In genomic region chr14:102116361-102117180, GRCh38 we compare ENCODE assay signal across 1 cellular context.
TF ChIP-seq lines count a peak whose summit lies in the region.

No MANE protein-coding gene starts in this region.

TF ChIP-seq in HepG2, 621 proteins besides CTCF, POLR2A, EP300 and RAD21:
- TF ChIP-seq, protein P1, sequence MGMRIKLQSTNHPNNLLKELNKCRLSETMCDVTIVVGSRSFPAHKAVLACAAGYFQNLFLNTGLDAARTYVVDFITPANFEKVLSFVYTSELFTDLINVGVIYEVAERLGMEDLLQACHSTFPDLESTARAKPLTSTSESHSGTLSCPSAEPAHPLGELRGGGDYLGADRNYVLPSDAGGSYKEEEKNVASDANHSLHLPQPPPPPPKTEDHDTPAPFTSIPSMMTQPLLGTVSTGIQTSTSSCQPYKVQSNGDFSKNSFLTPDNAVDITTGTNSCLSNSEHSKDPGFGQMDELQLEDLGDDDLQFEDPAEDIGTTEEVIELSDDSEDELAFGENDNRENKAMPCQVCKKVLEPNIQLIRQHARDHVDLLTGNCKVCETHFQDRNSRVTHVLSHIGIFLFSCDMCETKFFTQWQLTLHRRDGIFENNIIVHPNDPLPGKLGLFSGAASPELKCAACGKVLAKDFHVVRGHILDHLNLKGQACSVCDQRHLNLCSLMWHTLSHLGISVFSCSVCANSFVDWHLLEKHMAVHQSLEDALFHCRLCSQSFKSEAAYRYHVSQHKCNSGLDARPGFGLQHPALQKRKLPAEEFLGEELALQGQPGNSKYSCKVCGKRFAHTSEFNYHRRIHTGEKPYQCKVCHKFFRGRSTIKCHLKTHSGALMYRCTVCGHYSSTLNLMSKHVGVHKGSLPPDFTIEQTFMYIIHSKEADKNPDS (CRISPR knock-in tag; IDR thresholded peaks at IDR 0.05) = no peak
- TF ChIP-seq LBX2 (CRISPR knock-in tag; IDR thresholded peaks at IDR 0.05; ENCODE audit: borderline replicate concordance) = no peak
- no peak for TF ChIP-seq ATF4 (CRISPR knock-in tag; IDR thresholded peaks at IDR 0.05)
- TF ChIP-seq ZNF629 (CRISPR knock-in tag; conservative IDR thresholded peaks at IDR 0.05) = no peak
- TF ChIP-seq CHD4 (IDR thresholded peaks at IDR 0.05; ENCODE audit: borderline replicate concordance, low read length) = no peak
- no peak for TF ChIP-seq SNAI1 (CRISPR knock-in tag; IDR thresholded peaks at IDR 0.05; ENCODE audit: borderline replicate concordance)
- TF ChIP-seq ZFY (CRISPR knock-in tag; IDR thresholded peaks at IDR 0.05) = no peak
- no peak for TF ChIP-seq DZIP1 (CRISPR knock-in tag; IDR thresholded peaks at IDR 0.05)
